Comparison of ENCODE assay signal across 8 cellular contexts in genomic region chr2:46294185-46294836, GRCh38. TPM values are rescaled to one million over a fixed set of nuclear protein-coding genes. Genes with fewer than 3 reads are reported as not detected.
A peak's percentile ranks its signal among the peaks of the same experiment; 100 is the strongest.
DNase-seq lines count a peak whose midpoint lies in the region; ATAC-seq and TF ChIP-seq lines count a peak whose summit lies in the region.

No MANE protein-coding gene starts in this region.

- DNase-seq in activated naive CD8-positive, alpha-beta T cell treated with anti-CD3 and anti-CD28 coated beads, Interleukin-2, amount 10 ng/mL, durations not matched to agents 7 days and 5 days = peak; percentile 45
- DNase-seq in activated naive CD8-positive, alpha-beta T cell treated with anti-CD3 and anti-CD28 coated beads for 36 hours = no peak
- peak; percentile 40 for DNase-seq in PC-3
- peak; percentile 81 for DNase-seq in endodermal cell
- DNase-seq in thyroid gland = peak; percentile 49 to 55
- DNase-seq in effector memory CD4-positive, alpha-beta T cell = no peak
- no peak for DNase-seq in stimulated activated naive CD4-positive, alpha-beta T cell treated with Interleukin-2 at 50 U/mL for 16 hours (lab: John Stamatoyannopoulos, UW)

- H3K27ac ChIP-seq in PC-3 (ENCODE audit: low read length) (no peak overlapping the region), endodermal cell (ENCODE audit: low read depth, low read length) (no peak overlapping the region), thyroid gland (no peak overlapping the region)
- no peak overlapping the region for H3K27ac ChIP-seq in effector memory CD4-positive, alpha-beta T cell (ENCODE audit: insufficient read depth, low read length, poor library complexity, severe bottlenecking)

- no peak overlapping the region for H3K27ac Mint-ChIP-seq in activated naive CD8-positive, alpha-beta T cell treated with anti-CD3 and anti-CD28 coated beads, Interleukin-2, amount 10 ng/mL, durations not matched to agents 7 days and 5 days
- no peak overlapping the region for H3K27ac Mint-ChIP-seq in activated naive CD8-positive, alpha-beta T cell treated with anti-CD3 and anti-CD28 coated beads for 36 hours
- no peak overlapping the region for H3K27ac Mint-ChIP-seq in endodermal cell

- no peaks in the 10 kb centered on the region for H3K9me2 ChIP-seq in PC-3 (replicated peaks; ENCODE audit: low read length)

- CTCF ChIA-PET in PC-3 (lab: Charles Lee) = interaction anchor here (0.6 to 1.8 kb wide), 4 partner anchors 122 to 301 kb away, joined by 3 to 8 read pairs (median 3); no protein-coding TSS in a partner anchor

- H3K4me3 ChIP-seq in PC-3 (ENCODE audit: low read length) (no peak overlapping the region), endodermal cell (ENCODE audit: low read length) (no peak overlapping the region), thyroid gland (replicated peaks in 1 of 3) (no peak overlapping the region)
- no peak overlapping the region for H3K4me3 ChIP-seq in effector memory CD4-positive, alpha-beta T cell (ENCODE audit: insufficient read depth, low read depth, low read length, poor library complexity, severe bottlenecking)

- BruUV-seq in PC-3 (replicated peaks; lab: Mats Ljungman, UMichigan) = no TSS peak

- peak; percentile 72 for TF ChIP-seq CTCF in PC-3 (conservative IDR thresholded peaks at IDR 0.05; ENCODE audit: low read depth, low read length)
- TF ChIP-seq CTCF in endodermal cell (conservative IDR thresholded peaks at IDR 0.05) = peak; percentile 78
- TF ChIP-seq CTCF in thyroid gland (IDR thresholded peaks at IDR 0.05) = peak in 4 of 6 experiments; percentile 14 to 47 (median 38)

- H3F3A ChIP-seq in PC-3 (ENCODE audit: low read length, unreplicated experiment) = no peaks in the 10 kb centered on the region

- H2AFZ ChIP-seq in PC-3 (ENCODE audit: low read length) = no peak overlapping the region

- peaks cover 1% of the 10 kb centered on the region for H3K36me3 Mint-ChIP-seq in activated naive CD8-positive, alpha-beta T cell treated with anti-CD3 and anti-CD28 coated beads, Interleukin-2, amount 10 ng/mL, durations not matched to agents 7 days and 5 days
- no peaks in the 10 kb centered on the region for H3K36me3 Mint-ChIP-seq in activated naive CD8-positive, alpha-beta T cell treated with anti-CD3 and anti-CD28 coated beads for 36 hours
- no peaks in the 10 kb centered on the region for H3K36me3 Mint-ChIP-seq in endodermal cell (ENCODE audit: low read depth)

- no peaks in the 10 kb centered on the region for H3K36me3 ChIP-seq in PC-3 (ENCODE audit: low read depth, low read length)
- H3K36me3 ChIP-seq in endodermal cell (ENCODE audit: control insufficient read depth, insufficient read depth, low read length) = no peaks in the 10 kb centered on the region
- peaks cover 0 to 2% of the 10 kb centered on the region in 2 donors for H3K36me3 ChIP-seq in thyroid gland
- H3K36me3 ChIP-seq in effector memory CD4-positive, alpha-beta T cell (ENCODE audit: control insufficient read depth, insufficient read depth, low read length) = no peaks in the 10 kb centered on the region

- H3K4me1 ChIP-seq in PC-3 (ENCODE audit: insufficient read depth, low read length) (no peaks in the 10 kb centered on the region), endodermal cell (ENCODE audit: control insufficient read depth, insufficient read depth, low read length) (no peaks in the 10 kb centered on the region), thyroid gland (peaks cover 3 to 6% of the 10 kb centered on the region in 2 donors)
- H3K4me1 ChIP-seq in effector memory CD4-positive, alpha-beta T cell (ENCODE audit: control insufficient read depth, insufficient read depth, low read length, poor library complexity, severe bottlenecking) = peaks cover 19% of the 10 kb centered on the region

- H3K4me3 Mint-ChIP-seq in activated naive CD8-positive, alpha-beta T cell treated with anti-CD3 and anti-CD28 coated beads, Interleukin-2, amount 10 ng/mL, durations not matched to agents 7 days and 5 days = no peak overlapping the region
- no peak overlapping the region for H3K4me3 Mint-ChIP-seq in activated naive CD8-positive, alpha-beta T cell treated with anti-CD3 and anti-CD28 coated beads for 36 hours
- H3K4me3 Mint-ChIP-seq in endodermal cell = no peak overlapping the region

- POLR2A ChIA-PET in activated naive CD8-positive, alpha-beta T cell treated with anti-CD3 and anti-CD28 coated beads, Interleukin-2, amount 10 ng/mL, durations not matched to agents 7 days and 5 days (lab: Charles Lee) = no interaction called here
- POLR2A ChIA-PET in PC-3 (lab: Charles Lee; ENCODE audit: unreplicated experiment) = no interaction called here

- H3K9ac ChIP-seq in PC-3 (ENCODE audit: low read length) (no peak overlapping the region), endodermal cell (ENCODE audit: extremely low read depth, low read length, poor library complexity, severe bottlenecking) (no peak overlapping the region)

- no peaks in the 10 kb centered on the region for H3K9me3 Mint-ChIP-seq in activated naive CD8-positive, alpha-beta T cell treated with anti-CD3 and anti-CD28 coated beads, Interleukin-2, amount 10 ng/mL, durations not matched to agents 7 days and 5 days
- H3K9me3 Mint-ChIP-seq in activated naive CD8-positive, alpha-beta T cell treated with anti-CD3 and anti-CD28 coated beads for 36 hours = no peaks in the 10 kb centered on the region
- no peaks in the 10 kb centered on the region for H3K9me3 Mint-ChIP-seq in endodermal cell

- no peak for ATAC-seq in activated naive CD8-positive, alpha-beta T cell treated with anti-CD3 and anti-CD28 coated beads, Interleukin-2, amount 10 ng/mL, durations not matched to agents 7 days and 5 days (ENCODE audit: low read depth)
- ATAC-seq in PC-3 (no peak), HG03135 (IDR thresholded peaks at IDR 0.05; ENCODE audit: unreplicated experiment) (no peak)

- H4K20me1 ChIP-seq in PC-3 (ENCODE audit: low read length) = peaks cover 8% of the 10 kb centered on the region

- peaks cover 17% of the 10 kb centered on the region for H3K79me2 ChIP-seq in PC-3 (ENCODE audit: low read length)

- peaks cover 18% of the 10 kb centered on the region for H3K4me1 Mint-ChIP-seq in activated naive CD8-positive, alpha-beta T cell treated with anti-CD3 and anti-CD28 coated beads, Interleukin-2, amount 10 ng/mL, durations not matched to agents 7 days and 5 days
- H3K4me1 Mint-ChIP-seq in activated naive CD8-positive, alpha-beta T cell treated with anti-CD3 and anti-CD28 coated beads for 36 hours = peaks cover 15% of the 10 kb centered on the region
- H3K4me1 Mint-ChIP-seq in endodermal cell = peaks cover 7% of the 10 kb centered on the region

- 70 to 76% methylated on average over 3 to 7 of the region's 7 CpGs for WGBS in endodermal cell (ENCODE audit: insufficient coverage in 1 of 2, insufficient read length in 1 of 2), 2 experiments
- WGBS in thyroid gland, 2 donors = 56 to 60% methylated on average over 7 of the region's 7 CpGs

- H3K27me3 ChIP-seq in PC-3 (ENCODE audit: low read length) (no peaks in the 10 kb centered on the region), endodermal cell (ENCODE audit: control insufficient read depth, insufficient read depth, low read length, poor library complexity, severe bottlenecking) (peaks cover 78% of the 10 kb centered on the region), thyroid gland (no peaks in the 10 kb centered on the region)
- peaks cover 12% of the 10 kb centered on the region for H3K27me3 ChIP-seq in effector memory CD4-positive, alpha-beta T cell (replicated peaks; ENCODE audit: control insufficient read depth, insufficient read depth, low read length, poor library complexity, severe bottlenecking)

- no peak for TF ChIP-seq POLR2A in thyroid gland (IDR thresholded peaks at IDR 0.05)

- no peak overlapping the region for H3K4me2 ChIP-seq in PC-3 (ENCODE audit: low read length)

- H3K9me3 ChIP-seq in PC-3 (ENCODE audit: low read length) = no peaks in the 10 kb centered on the region
- H3K9me3 ChIP-seq in endodermal cell (ENCODE audit: control insufficient read depth, low read length) = no peaks in the 10 kb centered on the region
- no peaks in the 10 kb centered on the region for H3K9me3 ChIP-seq in thyroid gland
- no peaks in the 10 kb centered on the region for H3K9me3 ChIP-seq in effector memory CD4-positive, alpha-beta T cell (ENCODE audit: control insufficient read depth, low read length)

- intact Hi-C loops in PC-3 (cut with micrococcal nuclease) (loop anchor here (1.0 kb wide), 1 partner anchor 130 kb away; no protein-coding TSS in a partner anchor), thyroid gland (cut with DNase I) (no loop called here)

- H3K27me3 Mint-ChIP-seq in activated naive CD8-positive, alpha-beta T cell treated with anti-CD3 and anti-CD28 coated beads, Interleukin-2, amount 10 ng/mL, durations not matched to agents 7 days and 5 days = peaks cover 58% of the 10 kb centered on the region
- H3K27me3 Mint-ChIP-seq in activated naive CD8-positive, alpha-beta T cell treated with anti-CD3 and anti-CD28 coated beads for 36 hours = peaks cover 42% of the 10 kb centered on the region
- H3K27me3 Mint-ChIP-seq in endodermal cell (ENCODE audit: insufficient read depth) = peaks cover 73% of the 10 kb centered on the region

RNA-seq across cellular contexts. Expression of gene EPAS1, which starts 2.9 kb away (rescaled TPM):
- total RNA-seq in activated naive CD8-positive, alpha-beta T cell treated with anti-CD3 and anti-CD28 coated beads, Interleukin-2, amount 10 ng/mL, durations not matched to agents 7 days and 5 days = 10 to 100 TPM; 11.7 to 13.1 TPM
- total RNA-seq in activated naive CD8-positive, alpha-beta T cell treated with anti-CD3 and anti-CD28 coated beads for 36 hours = 1 to 10 TPM in 1 of 2 experiments, under 1 TPM in 1; 0.78 to 1.5 TPM
- 43.2 and 77.0 TPM in 2 replicates for total RNA-seq in PC-3 (2014; rRNA removed)
- 1 to 10 TPM; 1.2 to 1.9 TPM for total RNA-seq in endodermal cell
- 1.2 TPM for polyA plus RNA-seq in endodermal cell (2013, experiment 1 of 2)
- polyA plus RNA-seq in endodermal cell (2013, experiment 2 of 2) = 1.5 TPM
- total RNA-seq in thyroid gland = 100 to 1,000 TPM; 124 to 563 (median 182) TPM

Comparison
In these comparisons a context has a peak if more than half of its experiments do, and no peak if none do; other contexts are left out.
1. DNase-seq: peak in activated naive CD8-positive, alpha-beta T cell treated with anti-CD3 and anti-CD28 coated beads, Interleukin-2, amount 10 ng/mL, durations not matched to agents 7 days and 5 days (single experiment), PC-3 (single experiment), endodermal cell (single experiment) and thyroid gland (2 of 2); none in activated naive CD8-positive, alpha-beta T cell treated with anti-CD3 and anti-CD28 coated beads for 36 hours (single experiment), effector memory CD4-positive, alpha-beta T cell (0 of 3) and stimulated activated naive CD4-positive, alpha-beta T cell treated with Interleukin-2 at 50 U/mL for 16 hours (single experiment).
2. RNA of gene EPAS1, which starts 2.9 kb away (total RNA-seq): 124 to 563 TPM in thyroid gland, 43.2 to 77.0 TPM in PC-3 and 11.7 to 13.1 TPM in activated naive CD8-positive, alpha-beta T cell treated with anti-CD3 and anti-CD28 coated beads, Interleukin-2, amount 10 ng/mL, durations not matched to agents 7 days and 5 days; 1.2 to 1.9 TPM in endodermal cell and 0.78 to 1.5 TPM in activated naive CD8-positive, alpha-beta T cell treated with anti-CD3 and anti-CD28 coated beads for 36 hours; every median in the first group is over 4 times any median in the second.
3. Peak in every context shown above with its lines, with median percentiles within 50 percentile points of each other: CTCF ChIP-seq.